Comparison of ENCODE assay signal across 1 cellular context in the genomic region with DNA sequence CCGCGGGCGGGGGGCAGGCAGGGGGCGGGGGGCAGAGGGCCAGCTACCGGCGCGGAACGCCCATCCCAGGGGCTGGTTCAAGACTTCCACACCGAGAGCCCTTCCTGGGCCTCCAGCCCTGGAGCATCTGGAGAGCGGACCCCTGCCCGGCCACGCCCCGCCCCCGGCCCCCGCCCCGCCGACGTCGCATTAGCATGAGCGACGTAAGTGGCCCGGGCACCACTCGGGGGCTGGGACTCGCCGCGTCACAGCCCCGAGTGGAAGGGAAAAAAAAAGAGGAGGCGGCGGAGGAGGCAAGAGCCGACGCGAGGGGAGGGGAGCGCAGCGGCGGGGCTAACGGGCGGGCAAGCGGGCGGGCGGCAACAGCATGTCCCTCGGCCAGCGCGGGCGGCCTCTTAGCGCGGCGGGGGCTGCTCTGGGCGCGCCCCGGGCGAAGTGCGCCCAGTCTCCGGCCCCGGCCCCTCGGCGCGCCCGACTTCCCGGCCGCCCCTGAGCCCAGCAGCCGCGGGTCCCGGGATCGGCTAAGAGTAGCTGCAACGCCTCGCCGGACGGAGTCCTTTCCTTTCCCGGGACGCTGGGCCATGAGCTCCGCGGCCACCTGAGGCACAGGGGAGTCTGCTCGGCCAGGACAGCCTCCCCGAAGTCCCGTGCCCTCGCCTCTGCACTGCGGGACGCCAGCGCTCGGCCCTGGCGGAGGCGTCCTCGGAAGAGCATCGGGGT.
TF ChIP-seq lines count a peak whose summit lies in the region.

A gene (plus strand): TSS at position 296 of the 720 bp plus-strand sequence. CDS start 431 bp downstream, outside the sequence.

TF ChIP-seq in H1, 55 proteins besides CTCF, POLR2A, EP300 and RAD21:
- TF ChIP-seq, protein P1, sequence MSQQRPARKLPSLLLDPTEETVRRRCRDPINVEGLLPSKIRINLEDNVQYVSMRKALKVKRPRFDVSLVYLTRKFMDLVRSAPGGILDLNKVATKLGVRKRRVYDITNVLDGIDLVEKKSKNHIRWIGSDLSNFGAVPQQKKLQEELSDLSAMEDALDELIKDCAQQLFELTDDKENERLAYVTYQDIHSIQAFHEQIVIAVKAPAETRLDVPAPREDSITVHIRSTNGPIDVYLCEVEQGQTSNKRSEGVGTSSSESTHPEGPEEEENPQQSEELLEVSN (IDR thresholded peaks at IDR 0.05), result no peak
- no peak for TF ChIP-seq SRF (IDR thresholded peaks at IDR 0.05; ENCODE audit: low read depth, low read length)
- no peak for TF ChIP-seq POU5F1 (IDR thresholded peaks at IDR 0.05; ENCODE audit: low read depth, low read length)
- TF ChIP-seq FOSL1 (IDR thresholded peaks at IDR 0.05; ENCODE audit: insufficient read depth, low read depth, low read length), result no peak
- TF ChIP-seq GABPA (IDR thresholded peaks at IDR 0.05; ENCODE audit: borderline replicate concordance, insufficient read depth, low read length), result no peak
- TF ChIP-seq GTF2F1 (IDR thresholded peaks at IDR 0.05; ENCODE audit: borderline replicate concordance, low read depth, low read length), result no peak
- no peak for TF ChIP-seq SIN3A (conservative IDR thresholded peaks at IDR 0.05 in 1 of 2, IDR thresholded peaks at IDR 0.05 in 1 of 2; ENCODE audit: low read depth in 1 of 2, low read length in 2 of 2)
- TF ChIP-seq NANOG (IDR thresholded peaks at IDR 0.05; ENCODE audit: insufficient read depth, low read depth, low read length, poor library complexity, severe bottlenecking), result no peak
- no peak for TF ChIP-seq SAP30 (IDR thresholded peaks at IDR 0.05; ENCODE audit: insufficient read depth, insufficient replicate concordance, low read length)
- no peak for TF ChIP-seq MAFK (IDR thresholded peaks at IDR 0.05; ENCODE audit: low read depth, low read length)
- TF ChIP-seq KDM5A (IDR thresholded peaks at IDR 0.05; ENCODE audit: low read length), result no peak
- TF ChIP-seq, protein P2, sequence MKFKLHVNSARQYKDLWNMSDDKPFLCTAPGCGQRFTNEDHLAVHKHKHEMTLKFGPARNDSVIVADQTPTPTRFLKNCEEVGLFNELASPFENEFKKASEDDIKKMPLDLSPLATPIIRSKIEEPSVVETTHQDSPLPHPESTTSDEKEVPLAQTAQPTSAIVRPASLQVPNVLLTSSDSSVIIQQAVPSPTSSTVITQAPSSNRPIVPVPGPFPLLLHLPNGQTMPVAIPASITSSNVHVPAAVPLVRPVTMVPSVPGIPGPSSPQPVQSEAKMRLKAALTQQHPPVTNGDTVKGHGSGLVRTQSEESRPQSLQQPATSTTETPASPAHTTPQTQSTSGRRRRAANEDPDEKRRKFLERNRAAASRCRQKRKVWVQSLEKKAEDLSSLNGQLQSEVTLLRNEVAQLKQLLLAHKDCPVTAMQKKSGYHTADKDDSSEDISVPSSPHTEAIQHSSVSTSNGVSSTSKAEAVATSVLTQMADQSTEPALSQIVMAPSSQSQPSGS (IDR thresholded peaks at IDR 0.05; ENCODE audit: low read length), result no peak
- TF ChIP-seq SP4 (IDR thresholded peaks at IDR 0.05; ENCODE audit: low read length), result no peak
- TF ChIP-seq, protein P3, sequence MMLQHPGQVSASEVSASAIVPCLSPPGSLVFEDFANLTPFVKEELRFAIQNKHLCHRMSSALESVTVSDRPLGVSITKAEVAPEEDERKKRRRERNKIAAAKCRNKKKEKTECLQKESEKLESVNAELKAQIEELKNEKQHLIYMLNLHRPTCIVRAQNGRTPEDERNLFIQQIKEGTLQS (IDR thresholded peaks at IDR 0.05; ENCODE audit: insufficient read depth, low read depth, low read length), result no peak
- TF ChIP-seq SP2 (IDR thresholded peaks at IDR 0.05; ENCODE audit: low read length), result no peak
- TF ChIP-seq CEBPB (IDR thresholded peaks at IDR 0.05; ENCODE audit: low read depth, low read length), result no peak
- TF ChIP-seq CREB1 (IDR thresholded peaks at IDR 0.05), result no peak
- TF ChIP-seq NRF1 (IDR thresholded peaks at IDR 0.05; ENCODE audit: low read depth, low read length), result no peak
- no peak for TF ChIP-seq TBP (IDR thresholded peaks at IDR 0.05; ENCODE audit: low read depth, low read length)
- TF ChIP-seq RXRA (IDR thresholded peaks at IDR 0.05; ENCODE audit: insufficient read depth, low read depth, low read length), result no peak
